In the genomic region with DNA sequence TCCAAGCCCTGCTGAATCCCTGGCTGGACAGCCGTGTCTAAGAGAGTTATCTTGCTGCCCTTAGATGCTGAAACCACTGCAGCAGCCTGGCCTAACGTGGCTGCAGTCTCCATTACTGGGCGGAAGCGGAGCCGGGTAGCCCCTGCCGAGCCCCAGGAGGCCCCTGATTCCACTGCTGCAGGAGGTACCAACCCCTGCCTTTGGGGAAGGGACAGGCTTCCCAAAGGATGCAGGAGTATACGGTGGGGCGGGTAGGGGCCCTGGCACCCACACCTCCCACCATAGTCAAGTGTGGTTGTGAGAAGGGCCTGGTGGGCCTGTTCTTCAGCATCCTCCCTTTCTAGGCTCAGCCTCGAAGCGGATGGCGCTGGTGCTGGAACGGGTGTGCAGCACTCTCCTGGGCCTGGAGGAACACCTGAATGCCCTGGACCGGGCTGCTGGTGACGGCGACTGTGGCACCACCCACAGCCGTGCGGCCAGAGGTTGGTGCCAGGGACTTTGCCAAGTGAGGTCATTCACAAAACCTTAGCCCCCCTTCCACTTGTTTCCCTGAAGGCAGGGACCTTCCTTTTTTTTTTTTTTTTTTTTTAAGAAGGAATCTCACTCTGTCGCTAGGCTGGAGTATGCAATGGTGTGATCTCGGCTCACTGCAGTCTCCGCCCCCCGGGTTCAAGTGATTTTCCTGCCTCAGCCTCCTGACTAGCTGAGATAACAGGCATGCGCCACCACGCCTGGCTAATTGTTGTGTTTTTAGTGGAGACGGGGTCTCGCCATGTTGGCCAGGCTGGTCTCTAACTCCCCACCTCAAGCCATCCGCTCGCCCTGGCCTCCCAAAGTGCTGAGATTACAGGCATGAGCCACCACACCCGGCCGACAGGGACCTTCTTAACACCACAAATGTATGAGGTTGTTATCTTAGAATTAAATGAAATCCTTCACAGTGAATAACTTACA, we compare ENCODE assay signal across 1 cellular context.
TF ChIP-seq lines count a peak whose summit lies in the region.

No MANE protein-coding gene starts in this region.

TF ChIP-seq in K562, 482 proteins besides CTCF, POLR2A, EP300 and RAD21 (continued from another document):
- TF ChIP-seq CHD7 (IDR thresholded peaks at IDR 0.05; ENCODE audit: low read depth, low read length) (no peak), MXI1 (IDR thresholded peaks at IDR 0.05; ENCODE audit: low read depth, low read length) (no peak), ARID1B (IDR thresholded peaks at IDR 0.05) (peak; percentile 73), BCOR (IDR thresholded peaks at IDR 0.05) (peak; percentile 76), CBFA2T3 (IDR thresholded peaks at IDR 0.05) (peak; percentile 79), TAF15 (IDR thresholded peaks at IDR 0.05; ENCODE audit: low read depth, low read length) (no peak), FOXP1 (CRISPR knock-in tag; IDR thresholded peaks at IDR 0.05) (no peak), ZBTB1 (CRISPR knock-in tag; IDR thresholded peaks at IDR 0.05; ENCODE audit: borderline replicate concordance, low read depth) (no peak), ZBTB33 (CRISPR knock-in tag; IDR thresholded peaks at IDR 0.05) (0 out of 2 replicates have a peak, but pooled peaks have one; percentile 8), ZNF384 (IDR thresholded peaks at IDR 0.05; ENCODE audit: low read depth, low read length) (peak; percentile 48; the same call in 1 of the 2 replicates), ZNF174 (CRISPR knock-in tag; IDR thresholded peaks at IDR 0.05) (no peak), ADNP (tag; IDR thresholded peaks at IDR 0.05) (no peak), U2AF2 (optimal IDR thresholded peaks at IDR 0.05; ENCODE audit: low read depth, low read length) (no peak), MEIS2 (IDR thresholded peaks at IDR 0.05; ENCODE audit: partially characterized antibody) (no peak), ZFP30 (CRISPR knock-in tag; IDR thresholded peaks at IDR 0.05; ENCODE audit: borderline replicate concordance) (no peak), TCF3 (CRISPR knock-in tag; IDR thresholded peaks at IDR 0.05) (peak; percentile 65), ZBTB5 (IDR thresholded peaks at IDR 0.05) (no peak), SMARCA5 (IDR thresholded peaks at IDR 0.05) (no peak), KDM1A (IDR thresholded peaks at IDR 0.05) (peak; percentile 64 to 75), ZFP36 (IDR thresholded peaks at IDR 0.05; ENCODE audit: low read depth, low read length, partially characterized antibody) (no peak), DMBX1 (CRISPR knock-in tag; IDR thresholded peaks at IDR 0.05; ENCODE audit: borderline replicate concordance) (no peak), IRF1 (CRISPR knock-in tag; IDR thresholded peaks at IDR 0.05; ENCODE audit: borderline replicate concordance) (no peak)
- TF ChIP-seq, protein P1, sequence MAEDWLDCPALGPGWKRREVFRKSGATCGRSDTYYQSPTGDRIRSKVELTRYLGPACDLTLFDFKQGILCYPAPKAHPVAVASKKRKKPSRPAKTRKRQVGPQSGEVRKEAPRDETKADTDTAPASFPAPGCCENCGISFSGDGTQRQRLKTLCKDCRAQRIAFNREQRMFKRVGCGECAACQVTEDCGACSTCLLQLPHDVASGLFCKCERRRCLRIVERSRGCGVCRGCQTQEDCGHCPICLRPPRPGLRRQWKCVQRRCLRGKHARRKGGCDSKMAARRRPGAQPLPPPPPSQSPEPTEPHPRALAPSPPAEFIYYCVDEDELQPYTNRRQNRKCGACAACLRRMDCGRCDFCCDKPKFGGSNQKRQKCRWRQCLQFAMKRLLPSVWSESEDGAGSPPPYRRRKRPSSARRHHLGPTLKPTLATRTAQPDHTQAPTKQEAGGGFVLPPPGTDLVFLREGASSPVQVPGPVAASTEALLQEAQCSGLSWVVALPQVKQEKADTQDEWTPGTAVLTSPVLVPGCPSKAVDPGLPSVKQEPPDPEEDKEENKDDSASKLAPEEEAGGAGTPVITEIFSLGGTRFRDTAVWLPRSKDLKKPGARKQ (CRISPR knock-in tag; IDR thresholded peaks at IDR 0.05): no peak
- TF ChIP-seq, protein P2, sequence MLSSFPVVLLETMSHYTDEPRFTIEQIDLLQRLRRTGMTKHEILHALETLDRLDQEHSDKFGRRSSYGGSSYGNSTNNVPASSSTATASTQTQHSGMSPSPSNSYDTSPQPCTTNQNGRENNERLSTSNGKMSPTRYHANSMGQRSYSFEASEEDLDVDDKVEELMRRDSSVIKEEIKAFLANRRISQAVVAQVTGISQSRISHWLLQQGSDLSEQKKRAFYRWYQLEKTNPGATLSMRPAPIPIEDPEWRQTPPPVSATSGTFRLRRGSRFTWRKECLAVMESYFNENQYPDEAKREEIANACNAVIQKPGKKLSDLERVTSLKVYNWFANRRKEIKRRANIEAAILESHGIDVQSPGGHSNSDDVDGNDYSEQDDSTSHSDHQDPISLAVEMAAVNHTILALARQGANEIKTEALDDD (IDR thresholded peaks at IDR 0.05): no peak
- TF ChIP-seq, protein P3, sequence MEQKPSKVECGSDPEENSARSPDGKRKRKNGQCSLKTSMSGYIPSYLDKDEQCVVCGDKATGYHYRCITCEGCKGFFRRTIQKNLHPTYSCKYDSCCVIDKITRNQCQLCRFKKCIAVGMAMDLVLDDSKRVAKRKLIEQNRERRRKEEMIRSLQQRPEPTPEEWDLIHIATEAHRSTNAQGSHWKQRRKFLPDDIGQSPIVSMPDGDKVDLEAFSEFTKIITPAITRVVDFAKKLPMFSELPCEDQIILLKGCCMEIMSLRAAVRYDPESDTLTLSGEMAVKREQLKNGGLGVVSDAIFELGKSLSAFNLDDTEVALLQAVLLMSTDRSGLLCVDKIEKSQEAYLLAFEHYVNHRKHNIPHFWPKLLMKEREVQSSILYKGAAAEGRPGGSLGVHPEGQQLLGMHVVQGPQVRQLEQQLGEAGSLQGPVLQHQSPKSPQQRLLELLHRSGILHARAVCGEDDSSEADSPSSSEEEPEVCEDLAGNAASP (IDR thresholded peaks at IDR 0.05): no peak
- TF ChIP-seq, protein P4, sequence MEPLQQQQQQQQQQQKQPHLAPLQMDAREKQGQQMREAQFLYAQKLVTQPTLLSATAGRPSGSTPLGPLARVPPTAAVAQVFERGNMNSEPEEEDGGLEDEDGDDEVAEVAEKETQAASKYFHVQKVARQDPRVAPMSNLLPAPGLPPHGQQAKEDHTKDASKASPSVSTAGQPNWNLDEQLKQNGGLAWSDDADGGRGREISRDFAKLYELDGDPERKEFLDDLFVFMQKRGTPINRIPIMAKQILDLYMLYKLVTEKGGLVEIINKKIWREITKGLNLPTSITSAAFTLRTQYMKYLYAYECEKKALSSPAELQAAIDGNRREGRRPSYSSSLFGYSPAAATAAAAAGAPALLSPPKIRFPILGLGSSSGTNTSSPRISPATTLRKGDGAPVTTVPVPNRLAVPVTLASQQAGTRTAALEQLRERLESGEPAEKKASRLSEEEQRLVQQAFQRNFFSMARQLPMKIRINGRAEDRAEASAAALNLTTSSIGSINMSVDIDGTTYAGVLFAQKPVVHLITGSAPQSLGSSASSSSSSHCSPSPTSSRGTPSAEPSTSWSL (CRISPR knock-in tag; IDR thresholded peaks at IDR 0.05; ENCODE audit: borderline replicate concordance): no peak
